17 cellular contexts compared by ENCODE assay signal in genomic region chr18:7206231-7206630, GRCh38. TPM values are rescaled to one million over a fixed set of nuclear protein-coding genes. Genes with fewer than 3 reads are reported as not detected.
A peak's percentile ranks its signal among the peaks of the same experiment; 100 is the strongest.
DNase-seq lines count a peak whose midpoint lies in the region; ATAC-seq and TF ChIP-seq lines count a peak whose summit lies in the region.
"Had no signal": no experiment of that assay in that cellular context is flagged by ENCODE, and none has a peak within 500 bp of the region (broad histone marks: within the 10 kb centered on the region; RNA-seq: fewer than 3 reads in every experiment).

No MANE protein-coding gene starts in this region.

- no peaks in the 10 kb centered on the region for H3K9me3 Mint-ChIP-seq in GM23338
- peaks cover 0 to 3% (median 0%) of the 10 kb centered on the region in 5 experiments for H3K9me3 Mint-ChIP-seq in brain
- no peaks in the 10 kb centered on the region for H3K9me3 Mint-ChIP-seq in neural progenitor cell

- H3K27ac ChIP-seq in GM23338 (ENCODE audit: low read depth) (no peak overlapping the region), neural progenitor cell (no peak overlapping the region)
- H3K27ac ChIP-seq: C4-2B had no signal

- H3F3A ChIP-seq in GM23338 (replicated peaks; ENCODE audit: low read depth) = no peaks in the 10 kb centered on the region
- H3F3A ChIP-seq in neural progenitor cell (ENCODE audit: low read depth) = peaks cover 27% of the 10 kb centered on the region

- H3K9ac ChIP-seq in neural progenitor cell = no peak overlapping the region

- DNase-seq in GM23338 (ENCODE audit: low spot score) = no peak
- DNase-seq in NCI-H82 (lab: John Stamatoyannopoulos, UW) = peak; percentile 29
- no peak for DNase-seq in neural progenitor cell (ENCODE audit: low spot score)
- no peak for DNase-seq in pons (ENCODE audit: low spot score)
- no peak for DNase-seq in AG08396 (ENCODE audit: low spot score)
- DNase-seq: BE2C; CD4-positive, alpha-beta memory T cell; DMS79; GOT3 had no signal

- H3K27me3 Mint-ChIP-seq in GM23338 (ENCODE audit: insufficient read depth, low read depth, poor library complexity) (peaks cover 2% of the 10 kb centered on the region), brain (no peaks in the 10 kb centered on the region), neural progenitor cell (ENCODE audit: insufficient read depth, low read depth) (peaks cover 3% of the 10 kb centered on the region)
- H3K27me3 Mint-ChIP-seq: CD4-positive, alpha-beta memory T cell had no signal

- H3K4me2 ChIP-seq in GM23338 (no peak overlapping the region), neural progenitor cell (no peak overlapping the region)

- H3K4me3 ChIP-seq in GM23338 = no peak overlapping the region
- no peak overlapping the region for H3K4me3 ChIP-seq in neural progenitor cell
- H3K4me3 ChIP-seq: GM12878, HAP-1 had no signal

- H3K4me3 Mint-ChIP-seq in GM23338 = no peak overlapping the region
- H3K4me3 Mint-ChIP-seq in brain = peak overlapping the region in 2 of 5 experiments; percentile 27 to 62
- H3K4me3 Mint-ChIP-seq in neural progenitor cell = no peak overlapping the region
- H3K4me3 Mint-ChIP-seq: CD4-positive, alpha-beta memory T cell had no signal

- H3K36me3 Mint-ChIP-seq in GM23338 (ENCODE audit: low read depth) (no peaks in the 10 kb centered on the region), brain (no peaks in the 10 kb centered on the region), neural progenitor cell (no peaks in the 10 kb centered on the region)
- H3K36me3 Mint-ChIP-seq: CD4-positive, alpha-beta memory T cell had no signal

- no peaks in the 10 kb centered on the region for H3K36me3 ChIP-seq in GM23338 (ENCODE audit: insufficient read depth)
- no peaks in the 10 kb centered on the region for H3K36me3 ChIP-seq in neural progenitor cell
- H3K36me3 ChIP-seq: BE2C, HAP-1 had no signal

- no peak for ATAC-seq in GM23338
- ATAC-seq in GM21423 (IDR thresholded peaks at IDR 0.05; ENCODE audit: unreplicated experiment) = no peak
- ATAC-seq in HG02798 (IDR thresholded peaks at IDR 0.05; ENCODE audit: poor library complexity, unreplicated experiment) = no peak
- ATAC-seq: GM12878, HepG2 had no signal

- H3K79me2 ChIP-seq in GM23338 (replicated peaks; ENCODE audit: insufficient read depth) (no peaks in the 10 kb centered on the region), neural progenitor cell (ENCODE audit: low read depth) (no peaks in the 10 kb centered on the region)

- H3K4me1 Mint-ChIP-seq in GM23338 (peaks cover 19% of the 10 kb centered on the region), brain (peaks cover 62% of the 10 kb centered on the region), neural progenitor cell (peaks cover 58% of the 10 kb centered on the region)
- H3K4me1 Mint-ChIP-seq: CD4-positive, alpha-beta memory T cell had no signal

- peak overlapping the region; percentile 90; the same call in 1 of the 2 replicates for H2AFZ ChIP-seq in GM23338
- H2AFZ ChIP-seq in neural progenitor cell (replicated peaks) = peak overlapping the region; percentile 93

- H3K27me3 ChIP-seq in GM23338 (ENCODE audit: insufficient read depth) = no peaks in the 10 kb centered on the region
- H3K27me3 ChIP-seq in neural progenitor cell = no peaks in the 10 kb centered on the region
- H3K27me3 ChIP-seq: BE2C had no signal

- no peak for TF ChIP-seq CTCF in GM23338 (conservative IDR thresholded peaks at IDR 0.05; ENCODE audit: low read depth in 2 of 2)
- TF ChIP-seq CTCF in brain (conservative IDR thresholded peaks at IDR 0.05) = no peak
- no peak for TF ChIP-seq CTCF in neural progenitor cell (IDR thresholded peaks at IDR 0.05)

- no peaks in the 10 kb centered on the region for H3K9me2 ChIP-seq in GM23338 (ENCODE audit: insufficient read depth)

- H3K4me1 ChIP-seq in GM23338 (ENCODE audit: insufficient read depth) (peaks cover 7% of the 10 kb centered on the region; the same call in 1 of the 2 replicates), neural progenitor cell (peaks cover 41% of the 10 kb centered on the region)
- H3K4me1 ChIP-seq: BE2C, HAP-1 had no signal

- H3K27ac Mint-ChIP-seq in GM23338 (no peak overlapping the region), brain (peak overlapping the region; percentile 0 to 58 (median 18)), neural progenitor cell (peak overlapping the region; percentile 83)
- H3K27ac Mint-ChIP-seq: CD4-positive, alpha-beta memory T cell had no signal

- H4K20me1 ChIP-seq in GM23338 (replicated peaks; ENCODE audit: insufficient read depth) = no peaks in the 10 kb centered on the region
- no peaks in the 10 kb centered on the region for H4K20me1 ChIP-seq in neural progenitor cell (ENCODE audit: low read depth)

- H3K9me3 ChIP-seq in neural progenitor cell (ENCODE audit: low read depth) = no peaks in the 10 kb centered on the region
- H3K9me3 ChIP-seq: BE2C, HAP-1 had no signal

TF ChIP-seq in GM23338, 12 proteins besides CTCF, POLR2A, EP300 and RAD21 (continues in another document):
- TF ChIP-seq ETS1 (IDR thresholded peaks at IDR 0.05) (no peak), EZH2phosphoT487 (IDR thresholded peaks at IDR 0.05; ENCODE audit: unreplicated experiment) (no peak), REST (IDR thresholded peaks at IDR 0.05; ENCODE audit: unreplicated experiment) (no peak), POLR2AphosphoS5 (IDR thresholded peaks at IDR 0.05; ENCODE audit: low read depth) (no peak)

RNA-seq across cellular contexts. Expression of gene LRRC30, which starts 24.7 kb away (rescaled TPM):
- not detected in 2 replicates for total RNA-seq in GM23338 (2014; rRNA removed; shearing (Covaris generic))
- not detected in 2 replicates for polyA plus RNA-seq in GM23338 (2016; fragmentation: Nextera tagmentation; extraction: Ambion mirVana)
- polyA plus RNA-seq in brain (ENCODE audit: insufficient read depth, low read depth, low replicate concordance) = not detected
- not detected in 2 replicates for total RNA-seq in neural progenitor cell (ENCODE audit: low replicate concordance)
- total RNA-seq: CD4-positive, alpha-beta memory T cell; G401; GM12878; HepG2 had no signal
- polyA plus RNA-seq: CD4-positive, alpha-beta memory T cell; GM12878; HepG2 had no signal
